ENCODE assay signal across 1 cellular context in genomic region chr17:5877948-5878347, GRCh38.
TF ChIP-seq lines count a peak whose summit lies in the region.

No MANE protein-coding gene starts in this region.

TF ChIP-seq in liver, 16 proteins besides CTCF, POLR2A, EP300 and RAD21 (continued from another document):
- TF ChIP-seq, protein P1, sequence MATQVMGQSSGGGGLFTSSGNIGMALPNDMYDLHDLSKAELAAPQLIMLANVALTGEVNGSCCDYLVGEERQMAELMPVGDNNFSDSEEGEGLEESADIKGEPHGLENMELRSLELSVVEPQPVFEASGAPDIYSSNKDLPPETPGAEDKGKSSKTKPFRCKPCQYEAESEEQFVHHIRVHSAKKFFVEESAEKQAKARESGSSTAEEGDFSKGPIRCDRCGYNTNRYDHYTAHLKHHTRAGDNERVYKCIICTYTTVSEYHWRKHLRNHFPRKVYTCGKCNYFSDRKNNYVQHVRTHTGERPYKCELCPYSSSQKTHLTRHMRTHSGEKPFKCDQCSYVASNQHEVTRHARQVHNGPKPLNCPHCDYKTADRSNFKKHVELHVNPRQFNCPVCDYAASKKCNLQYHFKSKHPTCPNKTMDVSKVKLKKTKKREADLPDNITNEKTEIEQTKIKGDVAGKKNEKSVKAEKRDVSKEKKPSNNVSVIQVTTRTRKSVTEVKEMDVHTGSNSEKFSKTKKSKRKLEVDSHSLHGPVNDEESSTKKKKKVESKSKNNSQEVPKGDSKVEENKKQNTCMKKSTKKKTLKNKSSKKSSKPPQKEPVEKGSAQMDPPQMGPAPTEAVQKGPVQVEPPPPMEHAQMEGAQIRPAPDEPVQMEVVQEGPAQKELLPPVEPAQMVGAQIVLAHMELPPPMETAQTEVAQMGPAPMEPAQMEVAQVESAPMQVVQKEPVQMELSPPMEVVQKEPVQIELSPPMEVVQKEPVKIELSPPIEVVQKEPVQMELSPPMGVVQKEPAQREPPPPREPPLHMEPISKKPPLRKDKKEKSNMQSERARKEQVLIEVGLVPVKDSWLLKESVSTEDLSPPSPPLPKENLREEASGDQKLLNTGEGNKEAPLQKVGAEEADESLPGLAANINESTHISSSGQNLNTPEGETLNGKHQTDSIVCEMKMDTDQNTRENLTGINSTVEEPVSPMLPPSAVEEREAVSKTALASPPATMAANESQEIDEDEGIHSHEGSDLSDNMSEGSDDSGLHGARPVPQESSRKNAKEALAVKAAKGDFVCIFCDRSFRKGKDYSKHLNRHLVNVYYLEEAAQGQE (IDR thresholded peaks at IDR 0.05), result no peak
- no peak for TF ChIP-seq TAF1 (conservative IDR thresholded peaks at IDR 0.05)
